7 cellular contexts compared by ENCODE assay signal in genomic region chr2:118046628-118047210, GRCh38. TPM values are rescaled to one million over a fixed set of nuclear protein-coding genes. Genes with fewer than 3 reads are reported as not detected.
DNase-seq lines count a peak whose midpoint lies in the region; ATAC-seq and TF ChIP-seq lines count a peak whose summit lies in the region.

No MANE protein-coding gene starts in this region.

- peaks cover 72% of the 10 kb centered on the region for H3K27me3 ChIP-seq in gastroesophageal sphincter
- peaks cover 0 to 36% (median 0%) of the 10 kb centered on the region in 3 donors for H3K27me3 ChIP-seq in stomach

- H3K27ac Mint-ChIP-seq in activated T-helper 17 cell treated with anti-CD3 and anti-CD28 coated beads, Interleukin-2, amount 50 U/mL, for 72 hours = no peak overlapping the region

- TF ChIP-seq CTCF in GM12864 (IDR thresholded peaks at IDR 0.05; ENCODE audit: low read depth, low read length, missing control alignments) (peak; percentile 48), LNCAP (IDR thresholded peaks at IDR 0.05) (peak; percentile 61), gastroesophageal sphincter (IDR thresholded peaks at IDR 0.05) (peak; percentile 43 to 62 (median 57)), stomach (IDR thresholded peaks at IDR 0.05) (peak in 5 of 7 experiments; percentile 28 to 61 (median 41))

- H3K4me1 Mint-ChIP-seq in activated T-helper 17 cell treated with anti-CD3 and anti-CD28 coated beads, Interleukin-2, amount 50 U/mL, for 72 hours = peaks cover 7% of the 10 kb centered on the region

- H3K4me1 ChIP-seq in gastroesophageal sphincter (no peaks in the 10 kb centered on the region), stomach (peaks cover 0 to 11% (median 3%) of the 10 kb centered on the region in 4 donors)

- TF ChIP-seq POLR2A in gastroesophageal sphincter (IDR thresholded peaks at IDR 0.05) (no peak), stomach (IDR thresholded peaks at IDR 0.05) (no peak)

- H3K27me3 Mint-ChIP-seq in activated T-helper 17 cell treated with anti-CD3 and anti-CD28 coated beads, Interleukin-2, amount 50 U/mL, for 72 hours = peaks cover 46% of the 10 kb centered on the region

- H3K9me3 ChIP-seq in gastroesophageal sphincter (no peaks in the 10 kb centered on the region), stomach (no peaks in the 10 kb centered on the region)

- H3K9me3 Mint-ChIP-seq in activated T-helper 17 cell treated with anti-CD3 and anti-CD28 coated beads, Interleukin-2, amount 50 U/mL, for 72 hours = no peaks in the 10 kb centered on the region

- intact Hi-C loops in stomach (cut with DNase I; ENCODE audit: low total_unique reads) (no loop called here), posterior cingulate gyrus (cut with DNase I) (loop anchor here (2.0 kb wide), 1 partner anchor 808 kb away; no protein-coding TSS in a partner anchor)

- H3K4me3 ChIP-seq in GM12864 (ENCODE audit: low read depth, low read length) (no peak overlapping the region), gastroesophageal sphincter (no peak overlapping the region), stomach (no peak overlapping the region)

- H3K4me3 Mint-ChIP-seq in activated T-helper 17 cell treated with anti-CD3 and anti-CD28 coated beads, Interleukin-2, amount 50 U/mL, for 72 hours = no peak overlapping the region

- no peak for TF ChIP-seq EP300 in gastroesophageal sphincter (IDR thresholded peaks at IDR 0.05)
- no peak for TF ChIP-seq EP300 in stomach (IDR thresholded peaks at IDR 0.05)

- DNase-seq in GM12864 (ENCODE audit: low read depth) (no peak), SKM-1 treated with dmso at 0.1 percent for 144 hours (lab: John Stamatoyannopoulos, UW; ENCODE audit: unreplicated experiment) (peak; percentile 71), stomach (no peak), posterior cingulate gyrus (no peak)

- H3K36me3 ChIP-seq in gastroesophageal sphincter (no peaks in the 10 kb centered on the region), stomach (no peaks in the 10 kb centered on the region)

- no peaks in the 10 kb centered on the region for H3K36me3 Mint-ChIP-seq in activated T-helper 17 cell treated with anti-CD3 and anti-CD28 coated beads, Interleukin-2, amount 50 U/mL, for 72 hours (ENCODE audit: low read depth)

- 7 to 8% methylated on average over 4 of the region's 4 CpGs for WGBS in gastroesophageal sphincter (ENCODE audit: low coverage in 1 of 2), 2 donors
- 7 to 10% (median 9%) methylated on average over 4 of the region's 4 CpGs for WGBS in stomach, 5 donors

- no peak for ATAC-seq in gastroesophageal sphincter
- ATAC-seq in activated T-helper 17 cell treated with anti-CD3 and anti-CD28 coated beads, Interleukin-2, amount 50 U/mL, for 72 hours (replicated peaks) = no peak

- H3K27ac ChIP-seq in gastroesophageal sphincter (no peak overlapping the region), stomach (no peak overlapping the region)

RNA-seq across cellular contexts. Expression of gene CCDC93, which starts 32.8 kb away (rescaled TPM):
- total RNA-seq in gastroesophageal sphincter = 10 to 100 TPM; 13.2 to 18.8 (median 16.1) TPM
- total RNA-seq in stomach = 10 to 100 TPM; 15.6 to 63.9 (median 33.3) TPM
- 1 to 10 TPM; 3.1 to 4.3 (median 3.8) TPM for polyA plus RNA-seq in stomach
- 10 to 100 TPM; 30.6 to 43.6 TPM for total RNA-seq in activated T-helper 17 cell treated with anti-CD3 and anti-CD28 coated beads, Interleukin-2, amount 50 U/mL, for 72 hours

RNA-seq across cellular contexts. Expression of gene INSIG2, which starts 41.6 kb away (rescaled TPM):
- total RNA-seq in gastroesophageal sphincter (10 to 100 TPM; 10.6 to 18.5 (median 15.5) TPM), stomach (10 to 100 TPM in 3 of 5 donors, 1 to 10 TPM in 2; 6.7 to 37.8 (median 11.1) TPM)
- polyA plus RNA-seq in stomach = 10 to 100 TPM in 1 of 3 donors, 1 to 10 TPM in 2; 9.5 to 11.9 (median 9.6) TPM
- 100 to 1,000 TPM in 1 of 2 donors, 10 to 100 TPM in 1; 75.4 to 309 TPM for total RNA-seq in activated T-helper 17 cell treated with anti-CD3 and anti-CD28 coated beads, Interleukin-2, amount 50 U/mL, for 72 hours
